8 cellular contexts compared by ENCODE assay signal in genomic region chr19:47255947-47256687, GRCh38. TPM values are rescaled to one million over a fixed set of nuclear protein-coding genes. Genes with fewer than 3 reads are reported as not detected.
DNase-seq lines count a peak whose midpoint lies in the region; ATAC-seq, FAIRE-seq and TF ChIP-seq lines count a peak whose summit lies in the region.

Gene CCDC9, plus strand, starts transcription at chr19:47256525. Its CDS starts 1,876 bp downstream, at chr19:47258401.

- H3K4me3 ChIP-seq in H7 (ENCODE audit: insufficient read depth, low read depth, low read length) (peak within 1 kb of the TSS; percentile 64), tibial artery (peak within 1 kb of the TSS; percentile 55 to 63)

- H3K36me3 ChIP-seq in H7 (replicated peaks; ENCODE audit: control insufficient read depth, insufficient read depth, low read length) (peaks cover 15% of the 10 kb centered on the region), tibial artery (peaks cover 23 to 29% (median 28%) of the 10 kb centered on the region in 3 donors)

- H3K27me3 ChIP-seq in H7 (ENCODE audit: control insufficient read depth, insufficient read depth, low read length), result no peaks in the 10 kb centered on the region
- no peaks in the 10 kb centered on the region for H3K27me3 ChIP-seq in tibial artery

- intact Hi-C loops in tibial artery (cut with DNase I; ENCODE audit: low total_unique reads), result no loop called here

- no peak for DNase-seq in H7
- peak; percentile 94 for DNase-seq in M059J (ENCODE audit: low read depth)
- peak; percentile 96 for DNase-seq in activated naive CD4-positive, alpha-beta T cell treated with anti-CD3 and anti-CD28 coated beads, Interleukin-2, amount 50 U/mL, for 16 hours
- DNase-seq in glomerular visceral epithelial cell (ENCODE audit: extremely low spot score), result peak; percentile 97
- DNase-seq in omental fat pad (ENCODE audit: low spot score), result peak; percentile 88
- peak; percentile 95 to 98 for DNase-seq in tibial artery

- no peaks in the 10 kb centered on the region for H3K9me3 ChIP-seq in tibial artery

- peak within 1 kb of the TSS; percentile 86 to 91 for H3K27ac ChIP-seq in tibial artery

- TF ChIP-seq CTCF in omental fat pad (IDR thresholded peaks at IDR 0.05) (no peak), tibial artery (IDR thresholded peaks at IDR 0.05) (no peak)

- peak; percentile 30 for ATAC-seq in omental fat pad (ENCODE audit: low FRiP score)

- peaks cover 0 to 40% (median 25%) of the 10 kb centered on the region in 4 donors for H3K4me1 ChIP-seq in tibial artery

- FAIRE-seq in G401.6 (lab: Jason Lieb, UNC), result peak; percentile 17

- peak; percentile 83 for TF ChIP-seq POLR2A in Raji (IDR thresholded peaks at IDR 0.05; ENCODE audit: insufficient read depth, low read depth, low read length)

RNA-seq across cellular contexts. Expression of gene CCDC9, which starts in this region (rescaled TPM):
- 10.9 and 14.0 TPM in 2 replicates for total RNA-seq in H7 (2014; rRNA removed; shearing (Covaris generic))
- total RNA-seq in M059J (2014; rRNA removed; shearing (Covaris generic)), result 2.1 and 6.0 TPM in 2 replicates
- 10 to 100 TPM in 2 of 4 donors, 1 to 10 TPM in 2; 8.2 to 16.7 (median 12.5) TPM for total RNA-seq in omental fat pad
